1 cellular context compared by ENCODE assay signal in genomic region chr6:37499433-37500293, GRCh38.
A peak's percentile ranks its signal among the peaks of the same experiment; 100 is the strongest.
TF ChIP-seq lines count a peak whose summit lies in the region.

Gene CCDC167, minus strand, starts transcription at chr6:37499893. Its CDS starts 30 bp downstream, at chr6:37499863.

TF ChIP-seq in HepG2, 621 proteins besides CTCF, POLR2A, EP300 and RAD21 (continued from another document):
- TF ChIP-seq ZNF574 (CRISPR knock-in tag; IDR thresholded peaks at IDR 0.05) (peak; percentile 62), SPEN (CRISPR knock-in tag; IDR thresholded peaks at IDR 0.05; ENCODE audit: low read depth) (0 out of 2 replicates have a peak, but pooled peaks have one; percentile 55), CSRNP1 (CRISPR knock-in tag; IDR thresholded peaks at IDR 0.05) (no peak), TCF7L2 (IDR thresholded peaks at IDR 0.05; ENCODE audit: low read depth, low read length) (no peak), ZNF354B (CRISPR knock-in tag; IDR thresholded peaks at IDR 0.05) (no peak), PCBP2 (optimal IDR thresholded peaks at IDR 0.05; ENCODE audit: low read depth, low read length, poor library complexity, severe bottlenecking) (no peak), AFF4 (CRISPR knock-in tag; IDR thresholded peaks at IDR 0.05) (no peak), PHB2 (IDR thresholded peaks at IDR 0.05; ENCODE audit: partially characterized antibody) (no peak), KAT2B (IDR thresholded peaks at IDR 0.05; ENCODE audit: borderline replicate concordance, low read depth, low read length) (no peak), ZBTB7B (CRISPR knock-in tag; IDR thresholded peaks at IDR 0.05) (peak; percentile 18; the same call in 1 of the 2 replicates), ZBTB1 (CRISPR knock-in tag; IDR thresholded peaks at IDR 0.05; ENCODE audit: borderline replicate concordance) (no peak), CCAR2 (optimal IDR thresholded peaks at IDR 0.05; ENCODE audit: low read depth, low read length) (peak; percentile 24)
